1 cellular context compared by ENCODE assay signal in genomic region chr20:13873814-13874213, GRCh38.
TF ChIP-seq lines count a peak whose summit lies in the region.

No MANE protein-coding gene starts in this region.

TF ChIP-seq in GM23338, 12 proteins besides CTCF, POLR2A, EP300 and RAD21 (continued from another document):
- TF ChIP-seq ETS1 (IDR thresholded peaks at IDR 0.05) (no peak), ZNF114 (CRISPR knock-in tag; IDR thresholded peaks at IDR 0.05) (no peak), ZNF462 (CRISPR knock-in tag; IDR thresholded peaks at IDR 0.05) (no peak)
